Comparison of ENCODE assay signal across 8 cellular contexts in genomic region chr3:58167431-58168351, GRCh38. TPM values are rescaled to one million over a fixed set of nuclear protein-coding genes. Genes with fewer than 3 reads are reported as not detected.
DNase-seq lines count a peak whose midpoint lies in the region; ATAC-seq and TF ChIP-seq lines count a peak whose summit lies in the region.

No MANE protein-coding gene starts in this region.

- no peak for TF ChIP-seq POLR2A in Peyer's patch (IDR thresholded peaks at IDR 0.05)

- no peak for ATAC-seq in HG02763 (IDR thresholded peaks at IDR 0.05; ENCODE audit: unreplicated experiment)

- peak; percentile 77 for DNase-seq in ELF-1 (ENCODE audit: low read depth, low spot score)
- peak; percentile 45 for DNase-seq in HFF-Myc (ENCODE audit: extremely low read depth, low read depth)
- DNase-seq in Peyer's patch = peak in 2 of 3 donors; percentile 71 to 81
- peak in 3 of 4 experiments; percentile 20 to 44 (median 30) for DNase-seq in activated naive CD4-positive, alpha-beta T cell (lab: John Stamatoyannopoulos, UW)
- DNase-seq in globus pallidus (ENCODE audit: low spot score) = peak; percentile 65
- DNase-seq in posterior vena cava (ENCODE audit: low spot score) = peak; percentile 91
- no peak for DNase-seq in NCI-H187 (lab: John Stamatoyannopoulos, UW)

- peak overlapping the region in 2 of 4 donors; percentile 30 to 57 for H3K27ac ChIP-seq in Peyer's patch

- H3K4me1 ChIP-seq in Peyer's patch = peaks cover 0 to 16% (median 0%) of the 10 kb centered on the region in 4 donors

- H3K4me3 ChIP-seq in HFF-Myc (replicated peaks; ENCODE audit: low read depth, low read length) (no peak overlapping the region), Peyer's patch (no peak overlapping the region)

- TF ChIP-seq CTCF in HFF-Myc (IDR thresholded peaks at IDR 0.05; ENCODE audit: low read depth, low read length, missing control alignments) (peak; percentile 96), Peyer's patch (IDR thresholded peaks at IDR 0.05) (peak in 5 of 6 experiments; percentile 58 to 75 (median 72))

- intact Hi-C loops in posterior vena cava (cut with DNase I) = loop anchor here in 1 of 2 donors (10.0 kb wide), 2 partner anchors 163 to 273 kb away; partner anchors contain the start of gene FLNB

- H3K36me3 ChIP-seq in Peyer's patch = peaks cover 0 to 86% (median 0%) of the 10 kb centered on the region in 3 donors

- H3K9me3 ChIP-seq in Peyer's patch = no peaks in the 10 kb centered on the region

- H3K27me3 ChIP-seq in Peyer's patch = no peaks in the 10 kb centered on the region

RNA-seq across cellular contexts. Expression of gene DNASE1L3, which starts 43.1 kb away (rescaled TPM):
- total RNA-seq in Peyer's patch (10 to 100 TPM in 1 of 4 donors, 1 to 10 TPM in 3; 1.9 to 47.0 (median 3.9) TPM), posterior vena cava (1 to 10 TPM; 7.5 to 9.3 TPM)

Comparison
In these comparisons a context has a peak if more than half of its experiments do, and no peak if none do; other contexts are left out.
1. DNase-seq: peak in ELF-1 (single experiment), HFF-Myc (single experiment), Peyer's patch (2 of 3), activated naive CD4-positive, alpha-beta T cell (3 of 4), globus pallidus (single experiment) and posterior vena cava (single experiment); none in NCI-H187 (0 of 2).